2 cellular contexts compared by ENCODE assay signal in the genomic region with DNA sequence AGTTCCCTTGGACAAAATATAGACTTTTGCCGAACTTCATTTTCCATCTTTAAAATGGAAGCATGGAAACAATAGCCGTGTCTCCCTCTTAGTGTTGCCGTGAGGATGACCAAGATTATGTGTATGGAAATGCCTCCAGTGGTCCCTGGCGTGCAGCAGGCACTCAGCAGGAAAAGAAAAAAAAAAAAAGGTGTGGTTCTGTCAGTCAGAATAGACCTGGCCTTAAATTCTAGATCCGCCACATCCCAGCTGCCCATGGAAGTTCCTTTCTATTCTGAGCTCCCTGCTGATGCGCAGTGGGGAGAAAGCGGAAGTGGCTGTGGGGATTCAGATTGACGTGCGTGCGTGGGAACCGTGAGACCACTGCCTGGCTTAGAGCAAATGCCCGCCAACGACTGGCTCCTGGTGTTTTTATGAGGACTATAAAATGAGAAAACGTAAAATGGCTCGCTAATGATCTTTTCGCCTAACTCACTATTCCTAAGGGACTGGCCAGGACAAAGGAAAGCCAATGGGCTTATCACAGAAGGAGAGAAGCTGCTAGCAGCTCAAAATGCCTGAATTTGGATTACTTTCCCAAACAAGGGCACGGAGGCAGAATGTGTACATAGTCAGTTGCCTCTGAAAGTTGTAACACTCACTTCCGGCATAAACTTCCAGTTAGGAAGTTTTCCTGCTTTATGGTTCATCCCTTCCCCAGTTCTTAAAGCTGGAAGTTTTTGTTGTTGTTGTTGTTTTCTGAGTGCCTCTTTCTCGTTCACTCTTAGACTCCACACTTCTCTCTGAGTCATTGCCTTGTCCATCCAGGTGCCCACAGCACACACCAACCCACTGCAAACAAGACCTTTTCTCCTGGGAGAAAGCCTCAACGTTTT.
A peak's percentile ranks its signal among the peaks of the same experiment; 100 is the strongest.
TF ChIP-seq lines count a peak whose summit lies in the region.

No MANE protein-coding gene starts in this region.

TF ChIP-seq in HEK293T, 16 proteins besides CTCF, POLR2A, EP300 and RAD21:
- no peak for TF ChIP-seq TARDBP (IDR thresholded peaks at IDR 0.05)
- TF ChIP-seq FOXM1 (IDR thresholded peaks at IDR 0.05; ENCODE audit: borderline replicate concordance), result no peak
- TF ChIP-seq FOXK2 (IDR thresholded peaks at IDR 0.05), result no peak
- TF ChIP-seq NFRKB (IDR thresholded peaks at IDR 0.05), result no peak
- TF ChIP-seq ZNF384 (IDR thresholded peaks at IDR 0.05), result peak; percentile 85
- no peak for TF ChIP-seq SUZ12 (IDR thresholded peaks at IDR 0.05)
- TF ChIP-seq ELF4 (IDR thresholded peaks at IDR 0.05), result peak; percentile 58
- 0 out of 2 replicates have a peak, but pooled peaks have one; percentile 13 for TF ChIP-seq L3MBTL2 (conservative IDR thresholded peaks at IDR 0.05)
- no peak for TF ChIP-seq HDGF (IDR thresholded peaks at IDR 0.05; ENCODE audit: borderline replicate concordance)
- TF ChIP-seq BHLHE40 (IDR thresholded peaks at IDR 0.05; ENCODE audit: borderline replicate concordance), result no peak
- peak; percentile 77; the same call in 1 of the 2 replicates for TF ChIP-seq CTBP1 (IDR thresholded peaks at IDR 0.05; ENCODE audit: borderline replicate concordance)
- no peak for TF ChIP-seq LEF1 (IDR thresholded peaks at IDR 0.05; ENCODE audit: borderline replicate concordance)
- peak; percentile 90 for TF ChIP-seq ARNT (IDR thresholded peaks at IDR 0.05)
- no peak for TF ChIP-seq SP1 (IDR thresholded peaks at IDR 0.05)
- TF ChIP-seq, protein P1, sequence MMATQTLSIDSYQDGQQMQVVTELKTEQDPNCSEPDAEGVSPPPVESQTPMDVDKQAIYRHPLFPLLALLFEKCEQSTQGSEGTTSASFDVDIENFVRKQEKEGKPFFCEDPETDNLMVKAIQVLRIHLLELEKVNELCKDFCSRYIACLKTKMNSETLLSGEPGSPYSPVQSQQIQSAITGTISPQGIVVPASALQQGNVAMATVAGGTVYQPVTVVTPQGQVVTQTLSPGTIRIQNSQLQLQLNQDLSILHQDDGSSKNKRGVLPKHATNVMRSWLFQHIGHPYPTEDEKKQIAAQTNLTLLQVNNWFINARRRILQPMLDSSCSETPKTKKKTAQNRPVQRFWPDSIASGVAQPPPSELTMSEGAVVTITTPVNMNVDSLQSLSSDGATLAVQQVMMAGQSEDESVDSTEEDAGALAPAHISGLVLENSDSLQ (IDR thresholded peaks at IDR 0.05), result peak; percentile 95
- TF ChIP-seq FOXA1 (IDR thresholded peaks at IDR 0.05), result no peak

TF ChIP-seq in H1, 55 proteins besides CTCF, POLR2A, EP300 and RAD21:
- TF ChIP-seq PHF8 (conservative IDR thresholded peaks at IDR 0.05; ENCODE audit: low read depth, low read length) (no peak), KDM1A (IDR thresholded peaks at IDR 0.05; ENCODE audit: borderline replicate concordance, low read length) (no peak)
